ENCODE assay signal across 12 cellular contexts in the genomic region with DNA sequence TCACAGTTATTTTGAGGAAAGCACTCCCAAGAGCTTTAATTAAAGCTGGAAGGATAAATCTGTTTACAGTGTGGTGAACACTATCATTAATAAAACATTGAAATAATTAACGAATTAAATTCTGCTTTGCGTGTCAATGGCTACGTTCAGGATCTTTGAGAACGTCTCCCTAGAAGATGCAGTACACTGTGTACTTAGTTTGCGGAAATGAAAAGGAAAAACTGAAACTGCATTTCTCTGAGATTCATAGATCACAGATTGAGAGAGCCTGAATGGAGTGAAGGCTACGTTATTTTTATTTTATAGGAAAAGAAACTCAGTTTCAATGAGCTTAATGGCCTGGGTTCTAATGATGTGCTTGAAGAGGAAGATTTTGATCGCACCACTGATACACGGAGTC.
DNase-seq lines count a peak whose midpoint lies in the region; ATAC-seq and TF ChIP-seq lines count a peak whose summit lies in the region.
"Had no signal": no experiment of that assay in that cellular context is flagged by ENCODE, and none has a peak within 500 bp of the region (broad histone marks: within the 10 kb centered on the region; RNA-seq: fewer than 3 reads in every experiment).

No MANE protein-coding gene starts in this region.

- no peaks in the 10 kb centered on the region for H3K36me3 Mint-ChIP-seq in CD4-positive, alpha-beta memory T cell
- H3K36me3 Mint-ChIP-seq in natural killer cell = no peaks in the 10 kb centered on the region

- H3K36me3 ChIP-seq in CD4-positive, alpha-beta memory T cell (ENCODE audit: insufficient read depth, low read length) = no peaks in the 10 kb centered on the region
- H3K36me3 ChIP-seq in HCT116 (ENCODE audit: control insufficient read depth in 1 of 2, insufficient read depth in 2 of 2, low read length in 2 of 2) = no peaks in the 10 kb centered on the region
- peaks cover 33% of the 10 kb centered on the region for H3K36me3 ChIP-seq in mammary epithelial cell (ENCODE audit: insufficient read depth, low read length)
- H3K36me3 ChIP-seq: prostate gland had no signal

- peak overlapping the region; percentile 61 to 90 (median 82) for H3K27ac Mint-ChIP-seq in CD4-positive, alpha-beta memory T cell
- H3K27ac Mint-ChIP-seq in natural killer cell = peak overlapping the region; percentile 26 to 81

- H3K27me3 Mint-ChIP-seq in CD4-positive, alpha-beta memory T cell = no peaks in the 10 kb centered on the region
- H3K27me3 Mint-ChIP-seq in natural killer cell (ENCODE audit: low read depth in 2 of 2) = peaks cover 2 to 28% of the 10 kb centered on the region in 2 donors

- TF ChIP-seq CTCF in HCT116 (IDR thresholded peaks at IDR 0.05 in 2 of 3, conservative IDR thresholded peaks at IDR 0.05 in 1 of 3; ENCODE audit: borderline replicate concordance in 1 of 3, insufficient read depth in 1 of 3, low read depth in 2 of 3, low read length in 2 of 3) (no peak), mammary epithelial cell (conservative IDR thresholded peaks at IDR 0.05 in 1 of 2, IDR thresholded peaks at IDR 0.05 in 1 of 2; ENCODE audit: extremely low read depth in 1 of 2, insufficient read depth in 1 of 2, low read depth in 1 of 2, low read length in 2 of 2) (no peak), natural killer cell (IDR thresholded peaks at IDR 0.05) (no peak)

- peaks cover 26 to 72% (median 37%) of the 10 kb centered on the region in 4 donors for H3K4me1 Mint-ChIP-seq in CD4-positive, alpha-beta memory T cell
- peaks cover 23 to 25% of the 10 kb centered on the region in 2 donors for H3K4me1 Mint-ChIP-seq in natural killer cell

- H3K9ac ChIP-seq in HCT116 (ENCODE audit: low read length) (no peak overlapping the region), mammary epithelial cell (ENCODE audit: insufficient read depth, low read length) (no peak overlapping the region)

- RAD21 ChIA-PET in HCT116 (lab: Charles Lee; ENCODE audit: low non-redundant PET in 1 of 2, low total read pairs in 2 of 2, uncharacterized antibody in 2 of 2, unreplicated experiment in 2 of 2) = interaction anchor here in 1 of 2 experiments (0.6 kb wide), 1 partner anchor 24 kb away, joined by 5 read pairs; no protein-coding TSS in a partner anchor

- no peak for DNase-seq in CD4-positive, alpha-beta memory T cell
- DNase-seq in HCT116 (ENCODE audit: low read depth, low spot score) = no peak
- DNase-seq in mammary epithelial cell = no peak
- no peak for DNase-seq in natural killer cell
- no peak for DNase-seq in cerebellar nuclear complex (lab: John Stamatoyannopoulos, UW)
- DNase-seq in NCI-H1694 treated with DMSO at 0.1 percent for 48 hours (lab: John Stamatoyannopoulos, UW) = no peak
- DNase-seq: COR-L47, SIG-M5 had no signal

- in situ Hi-C loops in mammary epithelial cell (cut with MboI; ENCODE audit: low sequenced_read_pairs in 2 of 2) = no loop called here

- H3K4me3 Mint-ChIP-seq in CD4-positive, alpha-beta memory T cell = peak overlapping the region; percentile 55 to 86 (median 80)
- H3K4me3 Mint-ChIP-seq in natural killer cell = peak overlapping the region; percentile 57

- H4K20me1 ChIP-seq in HCT116 (ENCODE audit: insufficient read depth) = no peaks in the 10 kb centered on the region
- H4K20me1 ChIP-seq in mammary epithelial cell (ENCODE audit: insufficient read depth, low read length) = no peaks in the 10 kb centered on the region

- H3K4me3 ChIP-seq in CD4-positive, alpha-beta memory T cell (ENCODE audit: low read length in 2 of 2) = no peak overlapping the region
- H3K4me3 ChIP-seq in HCT116 (replicated peaks in 1 of 2; ENCODE audit: low read depth in 1 of 2, low read length in 2 of 2) = no peak overlapping the region
- no peak overlapping the region for H3K4me3 ChIP-seq in mammary epithelial cell (replicated peaks in 1 of 3; ENCODE audit: insufficient read depth in 1 of 3, low read depth in 2 of 3, low read length in 3 of 3)
- H3K4me3 ChIP-seq: hepatocyte, prostate gland had no signal

- 92% methylated on average over 8 of the region's 8 CpGs for WGBS in mammary epithelial cell (ENCODE audit: low coverage, missing lambda C conversion rate)

- H3K9me2 ChIP-seq in HCT116 (ENCODE audit: insufficient read depth) = no peaks in the 10 kb centered on the region

- peaks cover 33% of the 10 kb centered on the region for H3K4me1 ChIP-seq in CD4-positive, alpha-beta memory T cell (ENCODE audit: insufficient read depth, low read length)
- H3K4me1 ChIP-seq in HCT116 (ENCODE audit: control insufficient read depth in 1 of 2, insufficient read depth in 2 of 2, low read length in 2 of 2) (peaks cover 0 to 12% of the 10 kb centered on the region in 2 experiments; a peak in 2 of 4 replicates), mammary epithelial cell (ENCODE audit: insufficient read depth, low read length) (peaks cover 60% of the 10 kb centered on the region)
- H3K4me1 ChIP-seq: prostate gland had no signal

- no peak for TF ChIP-seq POLR2A in HCT116 (IDR thresholded peaks at IDR 0.05; ENCODE audit: borderline replicate concordance, extremely low read depth, insufficient read depth, insufficient read length)

- CTCF ChIA-PET in CD4-positive, alpha-beta memory T cell (lab: Charles Lee; ENCODE audit: partially characterized antibody) = interaction anchor here (1.0 to 2.7 kb wide), 3 partner anchors 9 to 84 kb away, joined by 3 to 13 read pairs (median 10); no protein-coding TSS in a partner anchor
- CTCF ChIA-PET in HCT116 (lab: Charles Lee) = no interaction called here
- CTCF ChIA-PET in mammary epithelial cell (lab: Charles Lee; ENCODE audit: low non-redundant PET) = no interaction called here

- H3K4me2 ChIP-seq in HCT116 (ENCODE audit: low read length) = peak overlapping the region; percentile 8; the same call in 1 of the 2 replicates
- H3K4me2 ChIP-seq in mammary epithelial cell (ENCODE audit: insufficient read depth, low read depth, low read length) = peak overlapping the region; percentile 37
- H3K4me2 ChIP-seq: hepatocyte had no signal

- H3K9me3 Mint-ChIP-seq in CD4-positive, alpha-beta memory T cell = peaks cover 0 to 10% (median 2%) of the 10 kb centered on the region in 8 donors
- H3K9me3 Mint-ChIP-seq in natural killer cell = no peaks in the 10 kb centered on the region

- H3K27ac ChIP-seq in CD4-positive, alpha-beta memory T cell (ENCODE audit: low read depth, low read length) = peak overlapping the region; percentile 2
- H3K27ac ChIP-seq in HCT116 (ENCODE audit: low read depth, low read length) (no peak overlapping the region), mammary epithelial cell (ENCODE audit: insufficient read depth, low read depth, low read length) (peak overlapping the region; percentile 78)
- H3K27ac ChIP-seq: hepatocyte, HL-60, prostate gland had no signal

- ATAC-seq in HCT116 (no peak), natural killer cell (no peak), GM21360 (IDR thresholded peaks at IDR 0.05; ENCODE audit: unreplicated experiment) (no peak)

- dilution Hi-C loops in mammary epithelial cell (cut with HindIII; ENCODE audit: low sequenced_read_pairs) = loop anchor here (10.0 kb wide), 1 partner anchor 54 kb away; no protein-coding TSS in a partner anchor

- no peak for TF ChIP-seq RAD21 in HCT116 (IDR thresholded peaks at IDR 0.05; ENCODE audit: low read depth)

- no TSS peak for BruUV-seq in HCT116 (replicated peaks; lab: Mats Ljungman, UMichigan)
- no TSS peak for BruUV-seq in mammary epithelial cell (replicated peaks; lab: Mats Ljungman, UMichigan)

- H3K79me2 ChIP-seq in HCT116 (ENCODE audit: insufficient read depth, low read length) (no peaks in the 10 kb centered on the region), mammary epithelial cell (ENCODE audit: insufficient read depth, low read length) (peaks cover 38% of the 10 kb centered on the region)
- H3K79me2 ChIP-seq: hepatocyte had no signal

- intact Hi-C loops in CD4-positive, alpha-beta memory T cell (cut with micrococcal nuclease) = loop anchor here (5.0 kb wide), 2 partner anchors 37 to 83 kb away; partner anchors contain the start of gene NRP1
- intact Hi-C loops in HCT116 (cut with micrococcal nuclease) = no loop called here
- intact Hi-C loops in mammary epithelial cell (cut with micrococcal nuclease) = no loop called here
- intact Hi-C loops in natural killer cell (cut with micrococcal nuclease) = no loop called here

- H3K27me3 ChIP-seq in CD4-positive, alpha-beta memory T cell (ENCODE audit: insufficient read depth, low read length) = no peaks in the 10 kb centered on the region
- H3K27me3 ChIP-seq in HCT116 (ENCODE audit: insufficient read depth, low read length) = no peaks in the 10 kb centered on the region
- H3K27me3 ChIP-seq in mammary epithelial cell (ENCODE audit: insufficient read depth, low read length) = no peaks in the 10 kb centered on the region
- H3K27me3 ChIP-seq: hepatocyte had no signal

- peak overlapping the region; percentile 14 for H2AFZ ChIP-seq in HCT116 (ENCODE audit: low read depth, low read length, poor library complexity, severe bottlenecking)
- no peak overlapping the region for H2AFZ ChIP-seq in mammary epithelial cell (ENCODE audit: low read depth, low read length)
- H2AFZ ChIP-seq: hepatocyte had no signal

- H3K9me3 ChIP-seq in CD4-positive, alpha-beta memory T cell (ENCODE audit: control insufficient read depth in 1 of 2, low read length in 2 of 2) = no peaks in the 10 kb centered on the region
- H3K9me3 ChIP-seq in HCT116 (ENCODE audit: control insufficient read depth in 1 of 2, insufficient read depth in 1 of 2, low read depth in 1 of 2, low read length in 2 of 2) (no peaks in the 10 kb centered on the region), mammary epithelial cell (replicated peaks; ENCODE audit: insufficient read depth, low read length) (no peaks in the 10 kb centered on the region)
- H3K9me3 ChIP-seq: prostate gland had no signal

- POLR2A ChIA-PET in CD4-positive, alpha-beta memory T cell (lab: Charles Lee; ENCODE audit: partially characterized antibody) = interaction anchor here (0.9 to 1.1 kb wide), 6 partner anchors 9 to 123 kb away, joined by 3 to 4 read pairs (median 3); no protein-coding TSS in a partner anchor
- POLR2A ChIA-PET in HCT116 (lab: Charles Lee) = no interaction called here

TF ChIP-seq in HCT116, 20 proteins besides CTCF, POLR2A, EP300 and RAD21 (continues in another document):
- TF ChIP-seq EZH2phosphoT487 (IDR thresholded peaks at IDR 0.05; ENCODE audit: borderline replicate concordance) (no peak), CEBPB (IDR thresholded peaks at IDR 0.05; ENCODE audit: low read depth) (no peak), ZFX (IDR thresholded peaks at IDR 0.05) (no peak), EZH2 (IDR thresholded peaks at IDR 0.05) (no peak), SIN3A (IDR thresholded peaks at IDR 0.05; ENCODE audit: low read depth) (no peak), YY1 (IDR thresholded peaks at IDR 0.05; ENCODE audit: extremely low read depth, insufficient replicate concordance, low read depth, low read length) (no peak), TCF7L2 (IDR thresholded peaks at IDR 0.05; ENCODE audit: borderline replicate concordance, extremely low read depth, insufficient read depth, insufficient read length) (no peak), SRF (IDR thresholded peaks at IDR 0.05; ENCODE audit: low read depth) (no peak), POLR2AphosphoS5 (IDR thresholded peaks at IDR 0.05; ENCODE audit: low read depth, low read length) (no peak)
